In the genomic region with DNA sequence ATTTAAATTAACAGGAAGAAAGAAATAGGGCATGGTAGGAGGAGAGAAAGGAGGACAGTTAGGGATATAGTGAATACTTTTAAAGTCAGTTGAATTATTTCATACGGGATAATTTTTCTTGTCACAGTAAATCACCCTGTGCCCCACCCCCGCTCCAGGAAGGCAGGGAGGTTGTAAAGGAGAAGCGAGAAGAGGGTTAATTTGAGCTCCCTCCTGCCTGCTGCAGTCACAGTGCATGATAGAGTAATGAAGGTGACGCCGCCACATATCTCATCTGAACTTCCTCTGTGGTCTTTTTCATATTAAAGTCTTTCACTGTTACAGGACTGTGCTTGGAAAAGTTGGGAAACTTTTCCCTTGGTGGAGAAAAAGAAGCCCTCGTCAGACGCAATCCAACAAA, we compare ENCODE assay signal across 8 cellular contexts. TPM values are rescaled to one million over a fixed set of nuclear protein-coding genes. Genes with fewer than 3 reads are reported as not detected.
A peak's percentile ranks its signal among the peaks of the same experiment; 100 is the strongest.
DNase-seq lines count a peak whose midpoint lies in the region; ATAC-seq and TF ChIP-seq lines count a peak whose summit lies in the region.

No MANE protein-coding gene starts in this region.

- no peaks in the 10 kb centered on the region for H3K27me3 ChIP-seq in ascending aorta
- H3K27me3 ChIP-seq in thymus (ENCODE audit: control insufficient read depth, insufficient read depth) = no peaks in the 10 kb centered on the region

- intact Hi-C loops in ascending aorta (cut with DNase I) (no loop called here), left colon (cut with DNase I, micrococcal nuclease) (no loop called here)

- no peaks in the 10 kb centered on the region for H3K9me3 ChIP-seq in ascending aorta
- no peaks in the 10 kb centered on the region for H3K9me3 ChIP-seq in thymus (ENCODE audit: control insufficient read depth)

- H3K4me3 Mint-ChIP-seq in activated naive CD4-positive, alpha-beta T cell treated with anti-CD3 and anti-CD28 coated beads, Interleukin-2, amount 10 ng/mL, durations not matched to agents 7 days and 5 days = peak overlapping the region; percentile 81

- no peaks in the 10 kb centered on the region for H3K36me3 Mint-ChIP-seq in activated naive CD4-positive, alpha-beta T cell treated with anti-CD3 and anti-CD28 coated beads, Interleukin-2, amount 10 ng/mL, durations not matched to agents 7 days and 5 days

- H3K27ac ChIP-seq in ascending aorta (peak overlapping the region; percentile 95 to 97), thymus (ENCODE audit: low read depth) (no peak overlapping the region)

- TF ChIP-seq CTCF in ascending aorta (IDR thresholded peaks at IDR 0.05) = no peak

- H3K4me1 Mint-ChIP-seq in activated naive CD4-positive, alpha-beta T cell treated with anti-CD3 and anti-CD28 coated beads, Interleukin-2, amount 10 ng/mL, durations not matched to agents 7 days and 5 days = peaks cover 41% of the 10 kb centered on the region

- CTCF ChIA-PET in activated naive CD4-positive, alpha-beta T cell treated with anti-CD3 and anti-CD28 coated beads, Interleukin-2, amount 10 ng/mL, durations not matched to agents 7 days and 5 days (lab: Charles Lee) = interaction anchor here (1.1 to 2.5 kb wide), 3 partner anchors 24 to 411 kb away, joined by 3 to 9 read pairs (median 7); no protein-coding TSS in a partner anchor

- H3K4me3 ChIP-seq in ascending aorta (peak overlapping the region; percentile 72 to 78), thymus (ENCODE audit: low read length) (peak overlapping the region; percentile 94)

- peaks cover 31% of the 10 kb centered on the region for H3K27me3 Mint-ChIP-seq in activated naive CD4-positive, alpha-beta T cell treated with anti-CD3 and anti-CD28 coated beads, Interleukin-2, amount 10 ng/mL, durations not matched to agents 7 days and 5 days

- peaks cover 0 to 5% of the 10 kb centered on the region in 2 donors for H3K4me1 ChIP-seq in ascending aorta
- peaks cover 20% of the 10 kb centered on the region for H3K4me1 ChIP-seq in thymus (ENCODE audit: control insufficient read depth, insufficient read depth, low read length)

- DNase-seq in activated naive CD4-positive, alpha-beta T cell treated with anti-CD3 and anti-CD28 coated beads, Interleukin-2, amount 10 ng/mL, durations not matched to agents 7 days and 5 days = peak; percentile 31
- no peak for DNase-seq in activated naive CD4-positive, alpha-beta T cell treated with anti-CD3 and anti-CD28 coated beads, Interleukin-2, amount 50 U/mL, for 16 hours
- DNase-seq in ascending aorta (ENCODE audit: low spot score in 2 of 2) (no peak), left colon (peak; percentile 53 to 62), hypothalamus (lab: John Stamatoyannopoulos, UW) (no peak)

- no peaks in the 10 kb centered on the region for H3K9me3 Mint-ChIP-seq in activated naive CD4-positive, alpha-beta T cell treated with anti-CD3 and anti-CD28 coated beads, Interleukin-2, amount 10 ng/mL, durations not matched to agents 7 days and 5 days

- H3K36me3 ChIP-seq in ascending aorta (no peaks in the 10 kb centered on the region), thymus (ENCODE audit: control insufficient read depth, insufficient read depth) (no peaks in the 10 kb centered on the region)

- 1% methylated on average over 7 of the region's 7 CpGs for WGBS in thymus

- peak; percentile 32 for ATAC-seq in left colon
- ATAC-seq in HG02970 (IDR thresholded peaks at IDR 0.05; ENCODE audit: low FRiP score, unreplicated experiment) = no peak
- ATAC-seq in activated CD4-positive, CD25-positive, alpha-beta regulatory T cell treated with anti-CD3 and anti-CD28 coated beads, Interleukin-2, amount 50 U/mL, for 24 hours = no peak

- H3K27ac Mint-ChIP-seq in activated naive CD4-positive, alpha-beta T cell treated with anti-CD3 and anti-CD28 coated beads, Interleukin-2, amount 10 ng/mL, durations not matched to agents 7 days and 5 days = peak overlapping the region; percentile 75

RNA-seq across cellular contexts. Expression of a gene that starts 0.9 kb away (rescaled TPM):
- total RNA-seq in ascending aorta (66.3 TPM), left colon (10 to 100 TPM; 56.5 to 79.8 TPM)
- polyA plus RNA-seq in thymus = 4.1 TPM

Comparison
In these comparisons a context has a peak if more than half of its experiments do, and no peak if none do; other contexts are left out.
1. DNase-seq: peak in activated naive CD4-positive, alpha-beta T cell treated with anti-CD3 and anti-CD28 coated beads, Interleukin-2, amount 10 ng/mL, durations not matched to agents 7 days and 5 days (single experiment) and left colon (2 of 2); none in activated naive CD4-positive, alpha-beta T cell treated with anti-CD3 and anti-CD28 coated beads, Interleukin-2, amount 50 U/mL, for 16 hours (single experiment), ascending aorta (0 of 2) and hypothalamus (0 of 51).